In the genomic region with DNA sequence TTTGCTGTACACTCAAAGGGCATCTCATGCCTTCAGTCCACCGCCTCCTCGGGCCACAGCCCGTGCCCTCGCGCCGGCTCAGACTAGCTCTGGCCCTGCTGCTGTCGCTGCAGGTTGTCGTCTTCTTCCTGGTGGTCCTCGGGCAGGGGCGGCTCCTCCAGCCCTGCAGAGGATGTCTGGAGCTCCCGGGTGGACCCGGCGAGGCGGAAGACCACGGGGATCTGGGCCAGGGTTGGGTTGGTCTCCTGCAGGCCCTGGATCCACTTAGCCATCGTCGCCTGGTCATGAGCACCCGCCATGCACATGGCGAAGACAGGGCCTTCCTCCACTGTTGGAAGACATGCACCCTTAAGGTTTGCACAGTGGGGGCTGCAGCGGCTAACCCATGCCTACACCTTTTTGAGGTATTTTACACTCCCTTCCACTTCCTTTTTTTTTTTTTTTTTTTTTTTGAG, we compare ENCODE assay signal across 9 cellular contexts. TPM values are rescaled to one million over a fixed set of nuclear protein-coding genes. Genes with fewer than 3 reads are reported as not detected.
DNase-seq lines count a peak whose midpoint lies in the region; ATAC-seq and TF ChIP-seq lines count a peak whose summit lies in the region.
"Had no signal": no experiment of that assay in that cellular context is flagged by ENCODE, and none has a peak within 500 bp of the region (broad histone marks: within the 10 kb centered on the region; RNA-seq: fewer than 3 reads in every experiment).

No MANE protein-coding gene starts in this region.

- DNase-seq in PC-3 (no peak), epithelial cell of proximal tubule (ENCODE audit: low read depth) (no peak), DMS79 treated with DMSO at 0.1 percent for 48 hours (lab: John Stamatoyannopoulos, UW) (no peak)
- no peak for DNase-seq in stimulated activated CD4-positive, alpha-beta T cell treated with anti-CD3 and anti-CD28 coated beads, Interleukin-4, amount 100 ng/mL, for 1 hour
- DNase-seq in activated CD4-positive, CD25-positive, alpha-beta regulatory T cell (lab: John Stamatoyannopoulos, UW): no peak

- ATAC-seq in GM18519 (IDR thresholded peaks at IDR 0.05; ENCODE audit: low FRiP score, unreplicated experiment) (peak; percentile 20), HG02588 (IDR thresholded peaks at IDR 0.05; ENCODE audit: unreplicated experiment) (peak; percentile 23), PC-3 (peak; percentile 18)

- H3K4me2 ChIP-seq in PC-3 (ENCODE audit: low read length): peak overlapping the region; percentile 98

- POLR2A ChIA-PET in PC-3 (lab: Charles Lee; ENCODE audit: unreplicated experiment): no interaction called here

- CTCF ChIA-PET in PC-3 (lab: Charles Lee): no interaction called here

- H3K9me3 ChIP-seq in PC-3 (ENCODE audit: low read length): no peaks in the 10 kb centered on the region
- H3K9me3 ChIP-seq in neutrophil: no peaks in the 10 kb centered on the region

- no peaks in the 10 kb centered on the region for H3K9me2 ChIP-seq in PC-3 (replicated peaks; ENCODE audit: low read length)

- peak overlapping the region; percentile 70 for H2AFZ ChIP-seq in PC-3 (ENCODE audit: low read length)

- H3F3A ChIP-seq in PC-3 (ENCODE audit: low read length, unreplicated experiment): no peaks in the 10 kb centered on the region

- TF ChIP-seq CTCF in PC-3 (conservative IDR thresholded peaks at IDR 0.05; ENCODE audit: low read depth, low read length) (no peak), epithelial cell of proximal tubule (conservative IDR thresholded peaks at IDR 0.05; ENCODE audit: low read depth, low read length) (no peak), neutrophil (IDR thresholded peaks at IDR 0.05) (no peak)

- TSS peak; percentile 80 for BruUV-seq in PC-3 (replicated peaks; lab: Mats Ljungman, UMichigan)

- intact Hi-C loops in PC-3 (cut with micrococcal nuclease): no loop called here

- H3K27ac ChIP-seq in PC-3 (ENCODE audit: low read length) (no peak overlapping the region), neutrophil (peak overlapping the region; percentile 95)

- no peaks in the 10 kb centered on the region for H4K20me1 ChIP-seq in PC-3 (ENCODE audit: low read length)

- peaks cover 3% of the 10 kb centered on the region; the same call in 1 of the 2 replicates for H3K36me3 ChIP-seq in PC-3 (ENCODE audit: low read depth, low read length)
- no peaks in the 10 kb centered on the region for H3K36me3 ChIP-seq in neutrophil

- H3K27me3 ChIP-seq in PC-3 (ENCODE audit: low read length) (no peaks in the 10 kb centered on the region), neutrophil (no peaks in the 10 kb centered on the region)

- peak overlapping the region; percentile 80 for H3K9ac ChIP-seq in PC-3 (ENCODE audit: low read length)

- H3K4me1 ChIP-seq in PC-3 (ENCODE audit: insufficient read depth, low read length): peaks cover 15% of the 10 kb centered on the region
- peaks cover 16 to 20% of the 10 kb centered on the region in 2 experiments for H3K4me1 ChIP-seq in neutrophil (ENCODE audit: control insufficient read depth in 1 of 2, insufficient read depth in 1 of 2, low read depth in 1 of 2, low read length in 1 of 2)

- peak overlapping the region; percentile 84 for H3K4me3 ChIP-seq in PC-3 (ENCODE audit: low read length)
- peak overlapping the region; percentile 79 for H3K4me3 ChIP-seq in epithelial cell of proximal tubule (ENCODE audit: low read depth, low read length)
- peak overlapping the region; percentile 76 to 98 for H3K4me3 ChIP-seq in neutrophil (ENCODE audit: low read depth in 1 of 2, low read length in 1 of 2)

- H3K79me2 ChIP-seq in PC-3 (ENCODE audit: low read length): peaks cover 4% of the 10 kb centered on the region; the same call in 1 of the 2 replicates

RNA-seq across cellular contexts. Expression of a gene that starts 0.5 kb away (rescaled TPM):
- total RNA-seq in PC-3 (2014; rRNA removed) (14.2 and 16.2 TPM in 2 replicates), epithelial cell of proximal tubule (5.9 and 23.4 TPM in 2 replicates)

RNA-seq across cellular contexts. Expression of a gene that starts 22.8 kb away (rescaled TPM):
- 126 and 156 TPM in 2 replicates for total RNA-seq in PC-3 (2014; rRNA removed)
- 58.9 and 59.0 TPM in 2 replicates for total RNA-seq in epithelial cell of proximal tubule

RNA-seq across cellular contexts. Expression of a gene that starts 25.3 kb away (rescaled TPM):
- not detected in 2 replicates for total RNA-seq in PC-3 (2014; rRNA removed)
- not detected in 2 replicates for total RNA-seq in epithelial cell of proximal tubule
- total RNA-seq: subcutaneous adipose tissue had no signal

RNA-seq across cellular contexts. Expression of a gene that starts 32.5 kb away (rescaled TPM):
- total RNA-seq in PC-3 (2014; rRNA removed) (0.77 TPM in 1 of 2 replicates, not detected in the other), epithelial cell of proximal tubule (5.6 and 16.1 TPM in 2 replicates)

RNA-seq across cellular contexts. Expression of a gene that starts 52.9 kb away (rescaled TPM):
- total RNA-seq in PC-3 (2014; rRNA removed): 91.9 and 105 TPM in 2 replicates
- total RNA-seq in epithelial cell of proximal tubule: 49.8 and 95.5 TPM in 2 replicates
